Comparison of ENCODE assay signal across 20 cellular contexts in the genomic region with DNA sequence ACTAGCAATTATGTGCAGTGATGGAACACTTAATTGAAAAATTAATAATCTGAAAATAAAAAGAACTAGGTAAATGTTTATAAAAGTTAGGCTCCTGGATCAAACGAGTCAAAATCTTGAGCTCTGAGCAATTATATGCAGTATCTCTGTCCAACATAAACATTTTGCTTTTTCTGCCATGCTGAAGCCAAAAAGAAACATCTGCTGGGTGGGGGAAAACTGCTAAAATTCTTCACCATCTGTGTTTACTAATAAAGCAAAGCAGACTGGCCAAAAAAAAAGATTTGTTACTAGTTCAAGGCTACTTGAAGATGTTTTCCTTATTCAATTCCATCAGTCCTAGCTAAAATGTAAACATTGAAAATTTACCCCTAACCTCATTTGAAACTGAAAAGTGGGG.
"Had no signal": no experiment of that assay in that cellular context is flagged by ENCODE, and none has a peak within 500 bp of the region (broad histone marks: within the 10 kb centered on the region; RNA-seq: fewer than 3 reads in every experiment).

No MANE protein-coding gene starts in this region.

- FAIRE-seq: astrocyte had no signal

- H3K27ac ChIP-seq: adrenal gland, breast epithelium, esophagus muscularis mucosa, gastroesophageal sphincter, heart left ventricle, left ventricle myocardium inferior, sigmoid colon, thoracic aorta had no signal

- H3K36me3 ChIP-seq: adrenal gland, breast epithelium, esophagus muscularis mucosa, gastroesophageal sphincter, heart left ventricle, left ventricle myocardium inferior, sigmoid colon, thoracic aorta, upper lobe of left lung had no signal

- H3K4me1 ChIP-seq: adrenal gland, breast epithelium, heart left ventricle, left ventricle myocardium inferior, sigmoid colon had no signal

- DNase-seq: activated CD4-positive, alpha-beta T cell treated with anti-CD3 and anti-CD28 coated beads, Interleukin-2, amount 50 U/mL, for 48 hours; activated gamma-delta T cell; adrenal gland; cortex of kidney; effector CD4-positive, alpha-beta T cell; heart left ventricle; kidney glomerular epithelial cell; left ventricle myocardium inferior; mammary epithelial cell; nephron progenitor cell; nucleus accumbens; sigmoid colon; stimulated activated CD4-positive, alpha-beta T cell treated with anti-CD3 and anti-CD28 coated beads, Interleukin-4, amount 100 ng/mL, for 4 hours; T-helper 2 cell; upper lobe of left lung had no signal

- H3K27me3 ChIP-seq: adrenal gland, breast epithelium, gastroesophageal sphincter, sigmoid colon, upper lobe of left lung had no signal

- H3K4me3 ChIP-seq: adrenal gland, breast epithelium, esophagus muscularis mucosa, gastroesophageal sphincter, heart left ventricle, left ventricle myocardium inferior, sigmoid colon, thoracic aorta, upper lobe of left lung had no signal
